2 cellular contexts compared by ENCODE assay signal in genomic region chr2:140869107-140869506, GRCh38.
TF ChIP-seq lines count a peak whose summit lies in the region.

No MANE protein-coding gene starts in this region.

TF ChIP-seq in liver, 16 proteins besides CTCF, POLR2A, EP300 and RAD21 (continued from another document):
- TF ChIP-seq ZBTB33 (IDR thresholded peaks at IDR 0.05) (no peak), HNF4G (IDR thresholded peaks at IDR 0.05) (no peak)

TF ChIP-seq in HepG2, 621 proteins besides CTCF, POLR2A, EP300 and RAD21 (continued from another document):
- no peak for TF ChIP-seq HNF1B (CRISPR knock-in tag; IDR thresholded peaks at IDR 0.05)
- TF ChIP-seq ZBTB1 (CRISPR knock-in tag; IDR thresholded peaks at IDR 0.05; ENCODE audit: borderline replicate concordance): no peak
- no peak for TF ChIP-seq RAD51 (IDR thresholded peaks at IDR 0.05; ENCODE audit: borderline replicate concordance)
- no peak for TF ChIP-seq AGO1 (IDR thresholded peaks at IDR 0.05; ENCODE audit: low read depth, low read length, poor library complexity, severe bottlenecking)
- TF ChIP-seq BCLAF1 (IDR thresholded peaks at IDR 0.05): no peak
- no peak for TF ChIP-seq ZNF766 (CRISPR knock-in tag; IDR thresholded peaks at IDR 0.05; ENCODE audit: borderline replicate concordance)
- TF ChIP-seq SKIL (CRISPR knock-in tag; IDR thresholded peaks at IDR 0.05; ENCODE audit: borderline replicate concordance): no peak
- TF ChIP-seq SATB2 (CRISPR knock-in tag; IDR thresholded peaks at IDR 0.05): no peak
- no peak for TF ChIP-seq ZNF430 (CRISPR knock-in tag; IDR thresholded peaks at IDR 0.05)
- no peak for TF ChIP-seq NFE2 (CRISPR knock-in tag; IDR thresholded peaks at IDR 0.05)
- TF ChIP-seq RFXANK (CRISPR knock-in tag; IDR thresholded peaks at IDR 0.05): no peak
- no peak for TF ChIP-seq CENPT (CRISPR knock-in tag; IDR thresholded peaks at IDR 0.05; ENCODE audit: low read depth)
